ENCODE assay signal across 35 cellular contexts in the genomic region with DNA sequence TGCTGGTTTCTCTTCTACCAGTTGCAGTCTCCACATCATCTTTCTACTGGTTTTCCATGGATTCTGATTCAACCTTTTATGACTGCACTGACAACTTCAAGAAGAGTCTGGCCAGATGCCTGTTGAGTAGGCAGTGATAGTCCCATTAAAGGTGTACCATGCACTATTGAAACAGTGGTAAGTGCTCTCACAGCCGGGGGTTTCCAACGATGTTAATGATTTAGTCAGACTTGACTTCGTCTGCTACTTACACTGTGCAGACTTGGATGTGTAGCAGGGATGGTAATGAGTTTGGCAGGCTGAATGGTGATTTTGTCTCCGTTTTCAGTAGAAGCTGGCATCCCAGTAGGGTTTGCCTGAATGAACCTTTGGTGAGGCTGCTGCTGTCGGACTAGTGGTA. TPM values are rescaled to one million over a fixed set of nuclear protein-coding genes. Genes with fewer than 3 reads are reported as not detected.
"Had no signal": no experiment of that assay in that cellular context is flagged by ENCODE, and none has a peak within 500 bp of the region (broad histone marks: within the 10 kb centered on the region; RNA-seq: fewer than 3 reads in every experiment).

No MANE protein-coding gene starts in this region.

- DNase-seq: activated CD4-positive, alpha-beta memory T cell treated with anti-CD3 and anti-CD28 coated beads, Interleukin-2, amount 10 ng/mL, durations not matched to agents 7 days and 5 days; activated CD4-positive, alpha-beta T cell treated with anti-CD3 and anti-CD28 coated beads for 1 hour; activated CD4-positive, alpha-beta T cell treated with anti-CD3 and anti-CD28 coated beads for 48 hours; activated CD4-positive, CD25-positive, alpha-beta regulatory T cell; activated CD8-positive, alpha-beta memory T cell treated with anti-CD3 and anti-CD28 coated beads for 24 hours; activated CD8-positive, alpha-beta memory T cell treated with anti-CD3 and anti-CD28 coated beads, Interleukin-2, amount 10 ng/mL, durations not matched to agents 7 days and 5 days; activated CD8-positive, alpha-beta memory T cell treated with anti-CD3 and anti-CD28 coated beads, Interleukin-2, amount 50 U/mL, for 48 hours; activated effector memory CD4-positive, alpha-beta T cell treated with Interleukin-2 at 50 U/mL for 16 hours; activated naive CD4-positive, alpha-beta T cell treated with anti-CD3 and anti-CD28 coated beads, Interleukin-2, amount 10 ng/mL, durations not matched to agents 7 days and 5 days; activated naive CD8-positive, alpha-beta T cell treated with anti-CD3 and anti-CD28 coated beads, Interleukin-2, amount 50 U/mL, for 24 hours; activated T-cell treated with anti-CD3 and anti-CD28 coated beads, Interleukin-2, amount 50 U/mL, for 48 hours; anterior cingulate cortex; caudate nucleus; cerebellar nuclear complex; cortex of kidney; MG63; MV-4-11; NCI-H1092 treated with DMSO at 0.1 percent for 48 hours; NCI-H1417; NCI-H146; NCI-H187; NCI-H2081; NCI-H345; NCI-H524 treated with DMSO at 0.1 percent for 48 hours; NK-92 treated with Interleukin-12 subunit alpha and Interleukin-12 subunit beta, amount 100 ng/mL, for 24 hours; PC-9; Right ventricle myocardium superior; SW 1271; T-helper 1 cell; T-helper 2 cell; T-helper 9 cell; WERI-Rb-1 had no signal

- ATAC-seq: activated CD8-positive, alpha-beta memory T cell treated with anti-CD3 and anti-CD28 coated beads, Interleukin-2, amount 10 ng/mL, durations not matched to agents 7 days and 5 days; activated naive CD8-positive, alpha-beta T cell treated with anti-CD3 and anti-CD28 coated beads, Interleukin-2, amount 50 U/mL, for 24 hours had no signal

- H3K36me3 ChIP-seq: MG63, WERI-Rb-1 had no signal

- H3K27me3 ChIP-seq: MG63 had no signal

- H3K27ac ChIP-seq: PC-9, RWPE1, WERI-Rb-1 had no signal

- H3K4me2 ChIP-seq: PC-9 had no signal

- FAIRE-seq: bronchial epithelial cell, RCC 7860 had no signal

- H2AFZ ChIP-seq: PC-9 had no signal

- H3K9me3 ChIP-seq: MG63 had no signal

- H3K4me3 ChIP-seq: MG63, PC-9 had no signal

RNA-seq across cellular contexts. Expression of a gene that starts 52.1 kb away (rescaled TPM):
- total RNA-seq: PC-9 had no signal
